8 cellular contexts compared by ENCODE assay signal in the genomic region with DNA sequence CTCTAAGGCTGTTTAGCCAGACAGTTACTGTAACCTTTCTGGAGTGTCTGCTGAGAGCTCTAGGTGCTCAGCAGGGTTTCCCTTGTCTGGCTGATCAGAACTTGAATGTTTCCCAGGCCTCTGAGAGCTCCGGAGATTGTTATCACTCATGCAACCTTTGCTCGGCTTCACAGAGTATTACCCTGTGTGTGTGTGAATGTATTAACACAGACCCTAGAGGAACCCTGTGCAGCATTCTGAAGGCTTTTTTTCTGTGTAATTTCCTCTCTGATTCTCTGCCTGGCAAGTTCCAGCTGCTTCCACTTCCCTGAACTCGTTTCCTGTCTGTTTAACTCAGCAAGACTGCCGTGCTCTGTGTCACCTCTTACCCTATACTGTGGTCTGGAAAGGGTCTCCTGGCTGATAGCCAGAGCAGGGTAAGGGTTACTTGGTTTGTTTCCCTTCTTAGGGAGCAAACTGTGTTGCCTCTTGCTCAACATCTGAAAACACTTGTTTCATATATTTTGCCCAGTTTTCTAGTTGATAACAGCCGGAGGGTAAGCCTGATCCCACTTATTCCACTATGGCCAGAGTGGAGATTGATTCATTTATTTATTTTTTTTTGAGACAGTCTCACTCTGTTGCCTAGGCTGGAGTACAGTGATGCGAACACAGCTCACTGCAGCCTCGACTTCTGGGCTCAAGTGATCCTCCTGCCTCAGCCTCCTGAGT. TPM values are rescaled to one million over a fixed set of nuclear protein-coding genes. Genes with fewer than 3 reads are reported as not detected.
A peak's percentile ranks its signal among the peaks of the same experiment; 100 is the strongest.
DNase-seq lines count a peak whose midpoint lies in the region; ATAC-seq lines count a peak whose summit lies in the region.

No MANE protein-coding gene starts in this region.

- no peaks in the 10 kb centered on the region for H3K27me3 Mint-ChIP-seq in T-helper 2 cell treated with Interferon-gamma antibody and Interleukin-4, amounts not matched to agents 5 μg/mL and 100 μg/mL, for 36 hours (ENCODE audit: low read depth)

- H3K27ac Mint-ChIP-seq in T-helper 2 cell treated with Interferon-gamma antibody and Interleukin-4, amounts not matched to agents 5 μg/mL and 100 μg/mL, for 36 hours = peak overlapping the region; percentile 88
- H3K27ac Mint-ChIP-seq in stimulated activated effector memory CD8-positive, alpha-beta T cell treated with anti-CD3 and anti-CD28 coated beads, Interleukin-12 subunit alpha, Interleukin-12 subunit beta, amount 100 ng/mL, for 72 hours = peak overlapping the region; percentile 15

- H3K4me3 Mint-ChIP-seq in T-helper 2 cell treated with Interferon-gamma antibody and Interleukin-4, amounts not matched to agents 5 μg/mL and 100 μg/mL, for 36 hours = peak overlapping the region; percentile 70
- H3K4me3 Mint-ChIP-seq in stimulated activated effector memory CD8-positive, alpha-beta T cell treated with anti-CD3 and anti-CD28 coated beads, Interleukin-12 subunit alpha, Interleukin-12 subunit beta, amount 100 ng/mL, for 72 hours = no peak overlapping the region

- ATAC-seq in left ventricle myocardium superior = peak; percentile 45
- no peak for ATAC-seq in stimulated activated effector memory CD8-positive, alpha-beta T cell treated with anti-CD3 and anti-CD28 coated beads, Interleukin-12 subunit alpha, Interleukin-12 subunit beta, amount 100 ng/mL, for 72 hours

- peaks cover 17% of the 10 kb centered on the region for H3K4me1 Mint-ChIP-seq in T-helper 2 cell treated with Interferon-gamma antibody and Interleukin-4, amounts not matched to agents 5 μg/mL and 100 μg/mL, for 36 hours (ENCODE audit: low read depth)
- H3K4me1 Mint-ChIP-seq in stimulated activated effector memory CD8-positive, alpha-beta T cell treated with anti-CD3 and anti-CD28 coated beads, Interleukin-12 subunit alpha, Interleukin-12 subunit beta, amount 100 ng/mL, for 72 hours = peaks cover 22% of the 10 kb centered on the region

- intact Hi-C loops in left ventricle myocardium superior (cut with micrococcal nuclease) = no loop called here

- DNase-seq in NCI-H1417 (lab: John Stamatoyannopoulos, UW) (peak in 2 of 3 experiments; percentile 36 to 59), NCI-H1417 treated with DMSO at 0.1 percent for 48 hours (lab: John Stamatoyannopoulos, UW) (no peak), left ventricle myocardium superior (no peak), iPS-NIHi11 (ENCODE audit: low spot score) (no peak), iPS-NIHi7 (ENCODE audit: extremely low spot score) (no peak)
- DNase-seq in T-helper 2 cell treated with Interferon-gamma antibody and Interleukin-4, amounts not matched to agents 5 μg/mL and 100 μg/mL, for 36 hours (ENCODE audit: low spot score) = peak; percentile 9
- DNase-seq in stimulated activated effector memory CD8-positive, alpha-beta T cell treated with anti-CD3 and anti-CD28 coated beads, Interleukin-12 subunit alpha, Interleukin-12 subunit beta, amount 100 ng/mL, for 72 hours (ENCODE audit: low spot score in 2 of 2) = no peak
- no peak for DNase-seq in activated CD8-positive, alpha-beta memory T cell treated with anti-CD3 and anti-CD28 coated beads, Interleukin-2, amount 50 U/mL, for 48 hours

- H3K9me3 Mint-ChIP-seq in T-helper 2 cell treated with Interferon-gamma antibody and Interleukin-4, amounts not matched to agents 5 μg/mL and 100 μg/mL, for 36 hours = no peaks in the 10 kb centered on the region
- H3K9me3 Mint-ChIP-seq in stimulated activated effector memory CD8-positive, alpha-beta T cell treated with anti-CD3 and anti-CD28 coated beads, Interleukin-12 subunit alpha, Interleukin-12 subunit beta, amount 100 ng/mL, for 72 hours = no peaks in the 10 kb centered on the region

- H3K36me3 Mint-ChIP-seq in T-helper 2 cell treated with Interferon-gamma antibody and Interleukin-4, amounts not matched to agents 5 μg/mL and 100 μg/mL, for 36 hours (ENCODE audit: low read depth) = peaks cover 48% of the 10 kb centered on the region
- peaks cover 93% of the 10 kb centered on the region for H3K36me3 Mint-ChIP-seq in stimulated activated effector memory CD8-positive, alpha-beta T cell treated with anti-CD3 and anti-CD28 coated beads, Interleukin-12 subunit alpha, Interleukin-12 subunit beta, amount 100 ng/mL, for 72 hours

RNA-seq across cellular contexts. Expression of a gene that starts 21.7 kb away (rescaled TPM):
- total RNA-seq in left ventricle myocardium superior = 30.9 TPM

RNA-seq across cellular contexts. Expression of a gene that starts 21.8 kb away (rescaled TPM):
- total RNA-seq in left ventricle myocardium superior = 14.2 TPM

Comparison
In these comparisons a context has a peak if more than half of its experiments do, and no peak if none do; other contexts are left out.
1. DNase-seq: peak in NCI-H1417 (2 of 3) and T-helper 2 cell treated with Interferon-gamma antibody and Interleukin-4, amounts not matched to agents 5 μg/mL and 100 μg/mL, for 36 hours (single experiment); none in NCI-H1417 treated with DMSO at 0.1 percent for 48 hours (single experiment), left ventricle myocardium superior (single experiment), stimulated activated effector memory CD8-positive, alpha-beta T cell treated with anti-CD3 and anti-CD28 coated beads, Interleukin-12 subunit alpha, Interleukin-12 subunit beta, amount 100 ng/mL, for 72 hours (0 of 2), activated CD8-positive, alpha-beta memory T cell treated with anti-CD3 and anti-CD28 coated beads, Interleukin-2, amount 50 U/mL, for 48 hours (single experiment), iPS-NIHi11 (single experiment) and iPS-NIHi7 (single experiment).